ENCODE assay signal across 22 cellular contexts in genomic region chr18:9922592-9923308, GRCh38. TPM values are rescaled to one million over a fixed set of nuclear protein-coding genes. Genes with fewer than 3 reads are reported as not detected.
DNase-seq lines count a peak whose midpoint lies in the region; ATAC-seq and FAIRE-seq lines count a peak whose summit lies in the region.
"Had no signal": no experiment of that assay in that cellular context is flagged by ENCODE, and none has a peak within 500 bp of the region (broad histone marks: within the 10 kb centered on the region; RNA-seq: fewer than 3 reads in every experiment).

No MANE protein-coding gene starts in this region.

- peak overlapping the region; percentile 40 for H3K27ac Mint-ChIP-seq in activated CD4-positive, alpha-beta T cell treated with anti-CD3 and anti-CD28 coated beads for 36 hours
- no peak overlapping the region for H3K27ac Mint-ChIP-seq in activated T-helper 17 cell treated with anti-CD3 and anti-CD28 coated beads, Interleukin-2, amount 50 U/mL, for 72 hours
- no peak overlapping the region for H3K27ac Mint-ChIP-seq in natural killer cell treated with Interleukin-12 subunit alpha and Interleukin-12 subunit beta and Interleukin-15 and Interleukin-18, amount 100 ng/mL, for 72 hours
- H3K27ac Mint-ChIP-seq: activated CD4-positive, alpha-beta memory T cell treated with anti-CD3 and anti-CD28 coated beads for 36 hours; endodermal cell; HFFc6; T-helper 1 cell treated with Interleukin-12 subunit alpha and Interleukin-12 subunit beta and Interleukin-4 antibody, amounts not matched to agents 30 μg/mL and 1 μg/mL, for 36 hours had no signal

- no peaks in the 10 kb centered on the region for H3K27me3 Mint-ChIP-seq in activated CD4-positive, alpha-beta T cell treated with anti-CD3 and anti-CD28 coated beads for 36 hours
- H3K27me3 Mint-ChIP-seq in activated T-helper 17 cell treated with anti-CD3 and anti-CD28 coated beads, Interleukin-2, amount 50 U/mL, for 72 hours = no peaks in the 10 kb centered on the region
- no peaks in the 10 kb centered on the region for H3K27me3 Mint-ChIP-seq in natural killer cell treated with Interleukin-12 subunit alpha and Interleukin-12 subunit beta and Interleukin-15 and Interleukin-18, amount 100 ng/mL, for 72 hours
- H3K27me3 Mint-ChIP-seq: activated CD4-positive, alpha-beta memory T cell treated with anti-CD3 and anti-CD28 coated beads for 36 hours had no signal

- POLR2A ChIA-PET in activated CD4-positive, alpha-beta T cell treated with anti-CD3 and anti-CD28 coated beads for 36 hours (lab: Charles Lee) = no interaction called here

- no peak overlapping the region for H3K4me3 Mint-ChIP-seq in activated CD4-positive, alpha-beta T cell treated with anti-CD3 and anti-CD28 coated beads for 36 hours
- peak overlapping the region; percentile 25 for H3K4me3 Mint-ChIP-seq in activated T-helper 17 cell treated with anti-CD3 and anti-CD28 coated beads, Interleukin-2, amount 50 U/mL, for 72 hours
- H3K4me3 Mint-ChIP-seq in natural killer cell treated with Interleukin-12 subunit alpha and Interleukin-12 subunit beta and Interleukin-15 and Interleukin-18, amount 100 ng/mL, for 72 hours = peak overlapping the region; percentile 35
- H3K4me3 Mint-ChIP-seq: activated CD4-positive, alpha-beta memory T cell treated with anti-CD3 and anti-CD28 coated beads for 36 hours; endodermal cell; HFFc6; T-helper 1 cell treated with Interleukin-12 subunit alpha and Interleukin-12 subunit beta and Interleukin-4 antibody, amounts not matched to agents 30 μg/mL and 1 μg/mL, for 36 hours had no signal

- H3K4me1 Mint-ChIP-seq in activated CD4-positive, alpha-beta T cell treated with anti-CD3 and anti-CD28 coated beads for 36 hours = peaks cover 54% of the 10 kb centered on the region
- H3K4me1 Mint-ChIP-seq in activated T-helper 17 cell treated with anti-CD3 and anti-CD28 coated beads, Interleukin-2, amount 50 U/mL, for 72 hours = peaks cover 26% of the 10 kb centered on the region
- H3K4me1 Mint-ChIP-seq in natural killer cell treated with Interleukin-12 subunit alpha and Interleukin-12 subunit beta and Interleukin-15 and Interleukin-18, amount 100 ng/mL, for 72 hours (ENCODE audit: low read depth in 2 of 2) = peaks cover 21 to 32% of the 10 kb centered on the region in 2 donors

- CTCF ChIA-PET in activated CD4-positive, alpha-beta T cell treated with anti-CD3 and anti-CD28 coated beads for 36 hours (lab: Charles Lee) = interaction anchor here (1.5 kb wide), 1 partner anchor 8 kb away, joined by 5 read pairs; no protein-coding TSS in a partner anchor

- peak; percentile 68 for FAIRE-seq in G401.6 (lab: Jason Lieb, UNC)

- no peaks in the 10 kb centered on the region for H3K9me3 Mint-ChIP-seq in activated CD4-positive, alpha-beta T cell treated with anti-CD3 and anti-CD28 coated beads for 36 hours (ENCODE audit: low read depth)
- H3K9me3 Mint-ChIP-seq in activated T-helper 17 cell treated with anti-CD3 and anti-CD28 coated beads, Interleukin-2, amount 50 U/mL, for 72 hours = no peaks in the 10 kb centered on the region
- no peaks in the 10 kb centered on the region for H3K9me3 Mint-ChIP-seq in natural killer cell treated with Interleukin-12 subunit alpha and Interleukin-12 subunit beta and Interleukin-15 and Interleukin-18, amount 100 ng/mL, for 72 hours
- H3K9me3 Mint-ChIP-seq: activated CD4-positive, alpha-beta memory T cell treated with anti-CD3 and anti-CD28 coated beads for 36 hours; endodermal cell; HFFc6; T-helper 1 cell treated with Interleukin-12 subunit alpha and Interleukin-12 subunit beta and Interleukin-4 antibody, amounts not matched to agents 30 μg/mL and 1 μg/mL, for 36 hours had no signal

- H3K36me3 Mint-ChIP-seq in activated CD4-positive, alpha-beta T cell treated with anti-CD3 and anti-CD28 coated beads for 36 hours (ENCODE audit: low read depth) = no peaks in the 10 kb centered on the region
- H3K36me3 Mint-ChIP-seq in activated T-helper 17 cell treated with anti-CD3 and anti-CD28 coated beads, Interleukin-2, amount 50 U/mL, for 72 hours (ENCODE audit: low read depth) = no peaks in the 10 kb centered on the region
- no peaks in the 10 kb centered on the region for H3K36me3 Mint-ChIP-seq in natural killer cell treated with Interleukin-12 subunit alpha and Interleukin-12 subunit beta and Interleukin-15 and Interleukin-18, amount 100 ng/mL, for 72 hours
- H3K36me3 Mint-ChIP-seq: activated CD4-positive, alpha-beta memory T cell treated with anti-CD3 and anti-CD28 coated beads for 36 hours had no signal

- ATAC-seq in activated CD4-positive, alpha-beta T cell treated with anti-CD3 and anti-CD28 coated beads for 36 hours = no peak
- ATAC-seq in activated T-helper 17 cell treated with anti-CD3 and anti-CD28 coated beads, Interleukin-2, amount 50 U/mL, for 72 hours (replicated peaks) = no peak
- no peak for ATAC-seq in natural killer cell treated with Interleukin-12 subunit alpha and Interleukin-12 subunit beta and Interleukin-15 and Interleukin-18, amount 100 ng/mL, for 72 hours
- ATAC-seq in GM21786 (IDR thresholded peaks at IDR 0.05; ENCODE audit: unreplicated experiment) = no peak
- no peak for ATAC-seq in GM21529 (IDR thresholded peaks at IDR 0.05; ENCODE audit: unreplicated experiment)
- ATAC-seq: left lung had no signal

- DNase-seq in activated CD4-positive, alpha-beta T cell treated with anti-CD3 and anti-CD28 coated beads for 36 hours = no peak
- no peak for DNase-seq in activated CD4-positive, alpha-beta T cell treated with anti-CD3 and anti-CD28 coated beads, Interleukin-2, amount 50 U/mL, for 1 hour
- no peak for DNase-seq in natural killer cell treated with Interleukin-12 subunit alpha and Interleukin-12 subunit beta and Interleukin-15 and Interleukin-18, amount 100 ng/mL, for 72 hours (ENCODE audit: low spot score)
- no peak for DNase-seq in NCI-H1092 treated with DMSO at 0.1 percent for 48 hours (lab: John Stamatoyannopoulos, UW)
- DNase-seq: activated CD4-positive, alpha-beta memory T cell treated with anti-CD3 and anti-CD28 coated beads for 36 hours; brain microvascular endothelial cell; colonic mucosa; endodermal cell; HFFc6; left lung; OCI-M1; retina; SIG-M5; stimulated activated CD8-positive, alpha-beta memory T cell treated with anti-CD3 and anti-CD28 coated beads, Interleukin-4, amount 100 ng/mL, for 48 hours; WERI-Rb-1 had no signal

- intact Hi-C loops in activated CD4-positive, alpha-beta T cell treated with anti-CD3 and anti-CD28 coated beads for 36 hours (cut with DNase I, micrococcal nuclease) = no loop called here

RNA-seq across cellular contexts. Expression of gene VAPA, which starts 8.9 kb away (rescaled TPM):
- 100 to 1,000 TPM; 156 to 220 TPM for total RNA-seq in activated CD4-positive, alpha-beta T cell treated with anti-CD3 and anti-CD28 coated beads for 36 hours
- total RNA-seq in activated T-helper 17 cell treated with anti-CD3 and anti-CD28 coated beads, Interleukin-2, amount 50 U/mL, for 72 hours = 100 to 1,000 TPM; 135 to 185 TPM
- 100 to 1,000 TPM; 146 to 153 TPM for total RNA-seq in natural killer cell treated with Interleukin-12 subunit alpha and Interleukin-12 subunit beta and Interleukin-15 and Interleukin-18, amount 100 ng/mL, for 72 hours

RNA-seq across cellular contexts. Expression of gene TXNDC2, which starts 37.0 kb away (rescaled TPM):
- not detected for total RNA-seq in activated CD4-positive, alpha-beta T cell treated with anti-CD3 and anti-CD28 coated beads for 36 hours
- total RNA-seq in activated T-helper 17 cell treated with anti-CD3 and anti-CD28 coated beads, Interleukin-2, amount 50 U/mL, for 72 hours = not detected
- not detected for total RNA-seq in natural killer cell treated with Interleukin-12 subunit alpha and Interleukin-12 subunit beta and Interleukin-15 and Interleukin-18, amount 100 ng/mL, for 72 hours
- total RNA-seq: activated CD4-positive, alpha-beta memory T cell treated with anti-CD3 and anti-CD28 coated beads for 36 hours; colonic mucosa; endodermal cell; G401; urinary bladder had no signal
